21 cellular contexts compared by ENCODE assay signal in the genomic region with DNA sequence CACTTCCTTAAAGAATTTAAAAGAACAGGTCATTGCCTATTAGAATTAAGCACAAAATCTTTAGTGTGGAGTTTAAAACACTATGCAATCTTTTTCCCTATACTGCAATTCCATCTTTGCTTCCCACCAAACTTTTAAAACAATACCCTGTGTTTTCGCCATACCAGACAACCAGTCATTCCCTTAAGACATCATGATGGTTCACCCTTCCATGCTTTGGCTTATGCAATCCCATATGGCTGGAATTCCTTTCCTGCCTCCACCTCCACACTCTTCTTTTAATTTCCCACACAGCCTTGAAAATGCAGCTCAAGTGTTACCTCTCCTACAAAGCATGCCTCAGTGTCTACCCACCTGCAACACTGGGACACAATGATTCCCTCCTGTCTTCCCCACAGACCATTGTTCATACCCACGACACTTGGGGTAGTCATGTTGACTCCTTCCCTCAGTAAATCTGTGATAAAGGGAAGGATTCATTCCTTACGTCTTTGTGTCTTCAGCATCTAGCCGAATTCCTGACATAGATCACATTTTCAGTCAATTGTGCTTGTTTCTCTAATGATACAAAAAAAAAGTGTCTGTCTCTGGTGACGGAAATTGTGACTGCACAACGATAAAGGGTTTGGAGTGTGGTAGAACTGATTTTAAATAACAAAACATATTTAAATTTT.
DNase-seq lines count a peak whose midpoint lies in the region; ATAC-seq and TF ChIP-seq lines count a peak whose summit lies in the region.
"Had no signal": no experiment of that assay in that cellular context is flagged by ENCODE, and none has a peak within 500 bp of the region (broad histone marks: within the 10 kb centered on the region; RNA-seq: fewer than 3 reads in every experiment).

No MANE protein-coding gene starts in this region.

- DNase-seq in GM23338 (ENCODE audit: low spot score) (peak; percentile 46), fibroblast of peridontal ligament (ENCODE audit: extremely low read depth) (peak; percentile 22), trophoblast cell (peak; percentile 57 to 84), KBM-7 (no peak)
- DNase-seq: GF-D8, HCEC 1CT, Kasumi-1, NCI-H1417 treated with DMSO at 0.1 percent for 48 hours, NCI-H187, NCI-H510A treated with DMSO at 0.1 percent for 48 hours, NCI-H748 treated with DMSO at 0.1 percent for 48 hours, PC-9, SHP77 treated with DMSO at 0.1 percent for 48 hours, SW 1271 had no signal

- H3K27ac ChIP-seq in GM23338 (ENCODE audit: low read depth) (no peak overlapping the region), angular gyrus (ENCODE audit: low read depth, low read length) (peak overlapping the region; percentile 52), trophoblast cell (ENCODE audit: low read depth, low read length) (no peak overlapping the region)
- H3K27ac ChIP-seq: PC-9, RWPE1, SK-N-MC had no signal

- WGBS in trophoblast cell (ENCODE audit: extremely low coverage, insufficient coverage, insufficient read length), result no CpG with 5 or more reads among the region's 6 CpGs

- no peak overlapping the region for H4K8ac ChIP-seq in trophoblast cell (ENCODE audit: low read depth, low read length)

- no peaks in the 10 kb centered on the region for H3K27me3 ChIP-seq in GM23338 (ENCODE audit: insufficient read depth)
- H3K27me3 ChIP-seq in trophoblast cell (ENCODE audit: insufficient read depth, low read length), result no peaks in the 10 kb centered on the region

- H3K4me1 Mint-ChIP-seq in GM23338, result no peaks in the 10 kb centered on the region

- no peak overlapping the region for H2BK5ac ChIP-seq in trophoblast cell (ENCODE audit: low read depth, low read length, poor library complexity)

- no peaks in the 10 kb centered on the region for H3K36me3 Mint-ChIP-seq in GM23338 (ENCODE audit: low read depth)
- H3K36me3 Mint-ChIP-seq: CD14-positive monocyte had no signal

- H3K4me3 Mint-ChIP-seq in GM23338, result no peak overlapping the region
- H3K4me3 Mint-ChIP-seq: B cell, CD14-positive monocyte had no signal

- no peak overlapping the region for H3K27ac Mint-ChIP-seq in GM23338
- H3K27ac Mint-ChIP-seq: B cell, CD14-positive monocyte had no signal

- in situ Hi-C loops in KBM-7 (cut with MboI; ENCODE audit: low pct_unique_long_range_greater_than_20kb, low sequenced_read_pairs), result no loop called here

- no peaks in the 10 kb centered on the region for H3K36me3 ChIP-seq in GM23338 (ENCODE audit: insufficient read depth)
- H3K36me3 ChIP-seq in trophoblast cell (ENCODE audit: control insufficient read depth in 1 of 2, insufficient read depth in 2 of 2, low read length in 2 of 2), result no peaks in the 10 kb centered on the region

- H3K79me2 ChIP-seq in GM23338 (replicated peaks; ENCODE audit: insufficient read depth) (no peaks in the 10 kb centered on the region), trophoblast cell (ENCODE audit: control insufficient read depth, insufficient read depth, low read length, poor library complexity) (no peaks in the 10 kb centered on the region)

- no peak overlapping the region for H3K9ac ChIP-seq in trophoblast cell (ENCODE audit: low read length)

- H3K4me2 ChIP-seq in GM23338, result no peak overlapping the region
- H3K4me2 ChIP-seq in trophoblast cell (ENCODE audit: low read length), result no peak overlapping the region
- H3K4me2 ChIP-seq: PC-9 had no signal

- H2BK12ac ChIP-seq in trophoblast cell (ENCODE audit: low read length), result no peak overlapping the region

- H2AFZ ChIP-seq in GM23338 (peak overlapping the region; percentile 19; the same call in 1 of the 2 replicates), trophoblast cell (ENCODE audit: insufficient read depth, low read length, poor library complexity) (no peak overlapping the region)
- H2AFZ ChIP-seq: PC-9 had no signal

- no peaks in the 10 kb centered on the region for H3F3A ChIP-seq in GM23338 (replicated peaks; ENCODE audit: low read depth)

- H3K27me3 Mint-ChIP-seq in GM23338 (ENCODE audit: insufficient read depth, low read depth, poor library complexity), result no peaks in the 10 kb centered on the region

- no peak overlapping the region for H3K4ac ChIP-seq in trophoblast cell (ENCODE audit: low read depth, low read length)

- no peaks in the 10 kb centered on the region for H3K9me3 ChIP-seq in trophoblast cell (ENCODE audit: insufficient read depth, low read depth, low read length)

- H3K4me1 ChIP-seq in GM23338 (ENCODE audit: insufficient read depth) (no peaks in the 10 kb centered on the region; the same call in 1 of the 2 replicates), trophoblast cell (ENCODE audit: control insufficient read depth in 1 of 2, insufficient read depth in 2 of 2, low read length in 2 of 2) (peaks cover 2 to 3% of the 10 kb centered on the region in 2 experiments)

- no peaks in the 10 kb centered on the region for H3K9me3 Mint-ChIP-seq in GM23338

- H4K12ac ChIP-seq in trophoblast cell (ENCODE audit: low read depth, low read length), result no peak overlapping the region

- H3K18ac ChIP-seq in trophoblast cell (ENCODE audit: low read length), result no peak overlapping the region

- no peaks in the 10 kb centered on the region for H3K79me1 ChIP-seq in trophoblast cell (ENCODE audit: low read length)

- ATAC-seq in GM23338 (no peak), HG02970 (IDR thresholded peaks at IDR 0.05; ENCODE audit: low FRiP score, unreplicated experiment) (no peak), GM18907 (IDR thresholded peaks at IDR 0.05; ENCODE audit: unreplicated experiment) (no peak)

- no peak overlapping the region for H2AK5ac ChIP-seq in trophoblast cell (ENCODE audit: low read length)

- peaks cover 2% of the 10 kb centered on the region; the same call in 1 of the 2 replicates for H3K9me2 ChIP-seq in GM23338 (ENCODE audit: insufficient read depth)

- no peak overlapping the region for H4K91ac ChIP-seq in trophoblast cell (ENCODE audit: low read depth, low read length)

- H3K14ac ChIP-seq in trophoblast cell (ENCODE audit: low read length), result peak overlapping the region; percentile 4

- TF ChIP-seq CTCF in GM23338 (conservative IDR thresholded peaks at IDR 0.05; ENCODE audit: low read depth in 2 of 2), result no peak

- H3K4me3 ChIP-seq in GM23338, result no peak overlapping the region
- no peak overlapping the region for H3K4me3 ChIP-seq in trophoblast cell (ENCODE audit: low read depth, low read length)
- H3K4me3 ChIP-seq: PC-9, SK-N-MC had no signal

- no peak overlapping the region for H2BK120ac ChIP-seq in trophoblast cell (ENCODE audit: insufficient read depth, low read length, poor library complexity)

- H4K20me1 ChIP-seq in GM23338 (replicated peaks; ENCODE audit: insufficient read depth), result no peaks in the 10 kb centered on the region

- H3K23ac ChIP-seq in trophoblast cell (ENCODE audit: low read length), result no peak overlapping the region

TF ChIP-seq in GM23338, 12 proteins besides CTCF, POLR2A, EP300 and RAD21 (continues in another document):
- no peak for TF ChIP-seq POLR2AphosphoS5 (IDR thresholded peaks at IDR 0.05; ENCODE audit: low read depth)
